In genomic region chr2:29162204-29162928, GRCh38 we compare ENCODE assay signal across 25 cellular contexts.
"Had no signal": no experiment of that assay in that cellular context is flagged by ENCODE, and none has a peak within 500 bp of the region (broad histone marks: within the 10 kb centered on the region; RNA-seq: fewer than 3 reads in every experiment).

No MANE protein-coding gene starts in this region.

- H3K79me2 ChIP-seq: hepatocyte had no signal

- H3K27me3 ChIP-seq: colonic mucosa, gastroesophageal sphincter, heart left ventricle, hepatocyte, left lung, neutrophil, pancreas, suprapubic skin, transverse colon, upper lobe of right lung, uterus had no signal

- H3K4me1 ChIP-seq: colonic mucosa, heart left ventricle, left lung, suprapubic skin, transverse colon, upper lobe of right lung, uterus had no signal

- DNase-seq: colonic mucosa; effector CD8-positive, alpha-beta T cell; endodermal cell; foreskin fibroblast; heart left ventricle; left cardiac atrium; left lung; mesenchymal stem cell; mucosa of descending colon; naive B cell; pancreas; stimulated activated CD4-positive, alpha-beta T cell treated with anti-CD3 and anti-CD28 coated beads, Interleukin-2, amount 100 ng/mL, for 24 hours; stimulated activated CD4-positive, alpha-beta T cell treated with anti-CD3 and anti-CD28 coated beads, Interleukin-4, amount 100 ng/mL, for 24 hours; transverse colon; upper lobe of right lung; uterus had no signal

- H3K9me3 ChIP-seq: colonic mucosa, gastroesophageal sphincter, heart left ventricle, left lung, mucosa of descending colon, neutrophil, pancreas, suprapubic skin, transverse colon, upper lobe of right lung, uterus had no signal

- H3K4me2 ChIP-seq: hepatocyte had no signal

- H2AFZ ChIP-seq: hepatocyte had no signal

- ATAC-seq: esophagus mucosa; gastroesophageal sphincter; heart left ventricle; left cardiac atrium; left lung; mucosa of descending colon; natural killer cell treated with Interleukin-12 subunit alpha and Interleukin-12 subunit beta and Interleukin-15 and Interleukin-18, amount 100 ng/mL, for 72 hours; pancreas; sciatic nerve; stimulated activated memory B cell treated with anti-CD40 and anti-IgM and Interleukin-4, amounts not matched to agents 10 μg/mL and 1 μg/mL and 100 μg/mL, for 72 hours; upper lobe of right lung had no signal

- H3K4me3 ChIP-seq: colonic mucosa, gastroesophageal sphincter, heart left ventricle, hepatocyte, left lung, mucosa of descending colon, pancreas, suprapubic skin, transverse colon, upper lobe of right lung, uterus had no signal

- FAIRE-seq: pancreas had no signal

- H3K36me3 ChIP-seq: colonic mucosa, neutrophil, uterus had no signal

- H3K27ac ChIP-seq: colonic mucosa, epithelial cell of prostate, gastroesophageal sphincter, heart left ventricle, hepatocyte, left lung, neutrophil, pancreas, suprapubic skin, transverse colon, upper lobe of right lung, uterus had no signal
